8 cellular contexts compared by ENCODE assay signal in the genomic region with DNA sequence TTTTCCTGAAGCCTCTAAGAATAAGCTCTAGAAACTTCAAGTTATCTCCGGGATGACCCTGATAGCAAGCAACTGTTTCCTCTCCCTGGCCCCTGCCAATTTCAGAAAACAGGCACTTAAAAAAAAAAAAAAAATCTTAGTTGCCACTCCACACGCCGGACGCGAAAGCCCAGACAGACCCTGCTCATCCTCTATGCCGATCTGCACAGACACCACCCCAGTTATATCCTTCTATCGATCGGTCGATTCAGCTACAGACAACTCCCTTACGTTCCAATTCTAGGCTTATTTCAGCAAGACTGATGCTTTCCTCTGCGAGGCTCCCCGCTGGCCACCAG. TPM values are rescaled to one million over a fixed set of nuclear protein-coding genes. Genes with fewer than 3 reads are reported as not detected.
DNase-seq lines count a peak whose midpoint lies in the region; TF ChIP-seq lines count a peak whose summit lies in the region.

No MANE protein-coding gene starts in this region.

- H3K27ac Mint-ChIP-seq in CD14-positive monocyte (peak overlapping the region in 6 of 7 donors; percentile 96 to 99 (median 98)), endothelial cell (ENCODE audit: unreplicated experiment) (peak overlapping the region; percentile 87), nephron progenitor cell (peak overlapping the region; percentile 93)

- no peak overlapping the region for H3K4me3 Mint-ChIP-seq in CD14-positive monocyte
- H3K4me3 Mint-ChIP-seq in endothelial cell (ENCODE audit: unreplicated experiment), result no peak overlapping the region
- H3K4me3 Mint-ChIP-seq in nephron progenitor cell, result no peak overlapping the region

- DNase-seq in CD14-positive monocyte (ENCODE audit: low spot score), result no peak
- no peak for DNase-seq in endothelial cell (ENCODE audit: low spot score)
- no peak for DNase-seq in nephron progenitor cell
- no peak for DNase-seq in OCI-M2 (lab: John Stamatoyannopoulos, UW; ENCODE audit: unreplicated experiment)
- no peak for DNase-seq in KBM-7
- DNase-seq in NCI-H1694 (lab: John Stamatoyannopoulos, UW), result no peak
- DNase-seq in NCI-H2081 (lab: John Stamatoyannopoulos, UW), result no peak

- H3K4me1 Mint-ChIP-seq in CD14-positive monocyte, result peaks cover 18% of the 10 kb centered on the region
- peaks cover 17% of the 10 kb centered on the region for H3K4me1 Mint-ChIP-seq in endothelial cell (ENCODE audit: unreplicated experiment)
- peaks cover 23% of the 10 kb centered on the region for H3K4me1 Mint-ChIP-seq in nephron progenitor cell

- peaks cover 25% of the 10 kb centered on the region for H3K36me3 ChIP-seq in KOPT-K1 (ENCODE audit: insufficient read depth, low read length)

- H3K9me3 Mint-ChIP-seq in CD14-positive monocyte (no peaks in the 10 kb centered on the region), endothelial cell (ENCODE audit: unreplicated experiment) (no peaks in the 10 kb centered on the region), nephron progenitor cell (no peaks in the 10 kb centered on the region)

- H3K36me3 Mint-ChIP-seq in CD14-positive monocyte (peaks cover 10 to 16% of the 10 kb centered on the region in 2 donors), endothelial cell (ENCODE audit: low read depth, unreplicated experiment) (peaks cover 12% of the 10 kb centered on the region), nephron progenitor cell (ENCODE audit: low read depth) (peaks cover 26% of the 10 kb centered on the region)

- no peaks in the 10 kb centered on the region for H3K9me3 ChIP-seq in KOPT-K1 (ENCODE audit: insufficient read depth, low read length, poor library complexity, severe bottlenecking)

- intact Hi-C loops in CD14-positive monocyte (cut with micrococcal nuclease), result loop anchor here in 1 of 2 donors (10.0 kb wide), 1 partner anchor 49 kb away; no protein-coding TSS in a partner anchor

- peak overlapping the region; percentile 92 for H3K27ac ChIP-seq in KOPT-K1 (ENCODE audit: low read depth, low read length, poor library complexity, severe bottlenecking)

- in situ Hi-C loops in KBM-7 (cut with MboI; ENCODE audit: low pct_unique_long_range_greater_than_20kb, low sequenced_read_pairs), result no loop called here

- H3K27me3 Mint-ChIP-seq in CD14-positive monocyte (ENCODE audit: low read depth in 3 of 3) (peaks cover 0 to 2% (median 0%) of the 10 kb centered on the region in 3 donors), endothelial cell (ENCODE audit: unreplicated experiment) (peaks cover 6% of the 10 kb centered on the region), nephron progenitor cell (ENCODE audit: low read depth, poor library complexity) (peaks cover 6% of the 10 kb centered on the region)

- TF ChIP-seq CTCF in CD14-positive monocyte (IDR thresholded peaks at IDR 0.05), result no peak
- TF ChIP-seq CTCF in endothelial cell (IDR thresholded peaks at IDR 0.05; ENCODE audit: unreplicated experiment), result no peak
- no peak for TF ChIP-seq CTCF in nephron progenitor cell (IDR thresholded peaks at IDR 0.05)

RNA-seq across cellular contexts. Expression of gene ANP32E, which starts 1.6 kb away (rescaled TPM):
- 10 to 100 TPM; 20.4 to 26.6 TPM for polyA plus RNA-seq in CD14-positive monocyte
- total RNA-seq in endothelial cell (ENCODE audit: unreplicated experiment), result 35.6 TPM

RNA-seq across cellular contexts. Expression of gene CA14, which starts 23.3 kb away (rescaled TPM):
- polyA plus RNA-seq in CD14-positive monocyte, result not detected
- total RNA-seq in endothelial cell (ENCODE audit: unreplicated experiment), result 6.3 TPM

RNA-seq across cellular contexts. Expression of gene APH1A, which starts 34.5 kb away (rescaled TPM):
- polyA plus RNA-seq in CD14-positive monocyte, result 10 to 100 TPM; 83.7 to 83.9 TPM
- total RNA-seq in endothelial cell (ENCODE audit: unreplicated experiment), result 333 TPM

RNA-seq across cellular contexts. Expression of gene C1orf54, which starts 38.3 kb away (rescaled TPM):
- polyA plus RNA-seq in CD14-positive monocyte, result 10 to 100 TPM in 1 of 2 donors, 1 to 10 TPM in 1; 9.2 to 14.5 TPM
- 411 TPM for total RNA-seq in endothelial cell (ENCODE audit: unreplicated experiment)

RNA-seq across cellular contexts. Expression of gene CIART, which starts 48.1 kb away (rescaled TPM):
- polyA plus RNA-seq in CD14-positive monocyte, result not detected
- 9.1 TPM for total RNA-seq in endothelial cell (ENCODE audit: unreplicated experiment)
